8 cellular contexts compared by ENCODE assay signal in genomic region chr20:51326241-51326819, GRCh38.
A peak's percentile ranks its signal among the peaks of the same experiment; 100 is the strongest.
DNase-seq lines count a peak whose midpoint lies in the region; ATAC-seq, FAIRE-seq and TF ChIP-seq lines count a peak whose summit lies in the region.

No MANE protein-coding gene starts in this region.

- no peak for ATAC-seq in HG03469 (IDR thresholded peaks at IDR 0.05; ENCODE audit: unreplicated experiment)

- WGBS in suprapubic skin, result 58% methylated on average over 2 of the region's 2 CpGs

- TF ChIP-seq EP300 in suprapubic skin (IDR thresholded peaks at IDR 0.05), result no peak

- H3K9me3 Mint-ChIP-seq in astrocyte (ENCODE audit: unreplicated experiment), result peaks cover 35% of the 10 kb centered on the region

- peaks cover 7% of the 10 kb centered on the region for H3K36me3 Mint-ChIP-seq in astrocyte (ENCODE audit: low read depth, unreplicated experiment)

- H3K27ac ChIP-seq in astrocyte (ENCODE audit: low read depth, low read length), result peak overlapping the region; percentile 97
- H3K27ac ChIP-seq in suprapubic skin, result no peak overlapping the region

- H3K4me3 Mint-ChIP-seq in astrocyte (ENCODE audit: unreplicated experiment), result no peak overlapping the region

- peaks cover 36% of the 10 kb centered on the region for H3K4me1 ChIP-seq in astrocyte (ENCODE audit: insufficient read depth, low read length)
- H3K4me1 ChIP-seq in suprapubic skin, result no peaks in the 10 kb centered on the region

- H4K20me1 ChIP-seq in astrocyte (ENCODE audit: insufficient read depth, low read length), result no peaks in the 10 kb centered on the region

- H3K79me2 ChIP-seq in astrocyte (ENCODE audit: insufficient read depth, low read length), result no peaks in the 10 kb centered on the region

- H3K9ac ChIP-seq in astrocyte (ENCODE audit: low read length), result peak overlapping the region; percentile 80

- no peak overlapping the region for H3K4me2 ChIP-seq in astrocyte (ENCODE audit: low read length)

- no peak for FAIRE-seq in astrocyte (lab: Jason Lieb, UNC)

- no peak for TF ChIP-seq POLR2A in suprapubic skin (IDR thresholded peaks at IDR 0.05)

- H2AFZ ChIP-seq in astrocyte (ENCODE audit: low read depth, low read length), result no peak overlapping the region

- H3K4me3 ChIP-seq in astrocyte (ENCODE audit: insufficient read depth, low read depth, low read length) (no peak overlapping the region), suprapubic skin (no peak overlapping the region)

- H3K27me3 ChIP-seq in astrocyte (ENCODE audit: insufficient read depth, low read length) (no peaks in the 10 kb centered on the region), suprapubic skin (no peaks in the 10 kb centered on the region)

- H3K9me3 ChIP-seq in astrocyte (ENCODE audit: insufficient read depth, low read depth, low read length) (peaks cover 4% of the 10 kb centered on the region), suprapubic skin (no peaks in the 10 kb centered on the region)

- TF ChIP-seq CTCF in GM12872 (IDR thresholded peaks at IDR 0.05; ENCODE audit: insufficient read depth, low read depth, low read length), result peak; percentile 65
- peak; percentile 57 for TF ChIP-seq CTCF in astrocyte (IDR thresholded peaks at IDR 0.05; ENCODE audit: insufficient read depth, low read depth, low read length)
- TF ChIP-seq CTCF in suprapubic skin (IDR thresholded peaks at IDR 0.05), result peak; percentile 34 to 56

- peaks cover 18% of the 10 kb centered on the region for H3K4me1 Mint-ChIP-seq in astrocyte (ENCODE audit: low read depth, unreplicated experiment)

- DNase-seq in 8988T (peak; percentile 47), RPMI7951 (ENCODE audit: low read depth) (peak; percentile 61), astrocyte (ENCODE audit: low read depth) (peak; percentile 37), left kidney (ENCODE audit: low read depth, low spot score) (peak; percentile 61), suprapubic skin (ENCODE audit: low spot score in 2 of 2) (no peak), NCI-H1092 treated with DMSO at 0.1 percent for 48 hours (lab: John Stamatoyannopoulos, UW) (no peak)

- no peaks in the 10 kb centered on the region for H3K27me3 Mint-ChIP-seq in astrocyte (ENCODE audit: low read depth, unreplicated experiment)

- H3K27ac Mint-ChIP-seq in astrocyte (ENCODE audit: unreplicated experiment), result no peak overlapping the region

- no peaks in the 10 kb centered on the region for H3K36me3 ChIP-seq in astrocyte (ENCODE audit: insufficient read depth, low read length)
- no peaks in the 10 kb centered on the region for H3K36me3 ChIP-seq in suprapubic skin

Comparison
In these comparisons a context has a peak if more than half of its experiments do, and no peak if none do; other contexts are left out.
1. DNase-seq: peak in 8988T (single experiment), RPMI7951 (single experiment), astrocyte (single experiment) and left kidney (single experiment); none in suprapubic skin (0 of 2) and NCI-H1092 treated with DMSO at 0.1 percent for 48 hours (single experiment).
2. Peak in every context shown above with its lines, with median percentiles within 50 percentile points of each other: CTCF ChIP-seq.